ENCODE assay signal across 8 cellular contexts in the genomic region with DNA sequence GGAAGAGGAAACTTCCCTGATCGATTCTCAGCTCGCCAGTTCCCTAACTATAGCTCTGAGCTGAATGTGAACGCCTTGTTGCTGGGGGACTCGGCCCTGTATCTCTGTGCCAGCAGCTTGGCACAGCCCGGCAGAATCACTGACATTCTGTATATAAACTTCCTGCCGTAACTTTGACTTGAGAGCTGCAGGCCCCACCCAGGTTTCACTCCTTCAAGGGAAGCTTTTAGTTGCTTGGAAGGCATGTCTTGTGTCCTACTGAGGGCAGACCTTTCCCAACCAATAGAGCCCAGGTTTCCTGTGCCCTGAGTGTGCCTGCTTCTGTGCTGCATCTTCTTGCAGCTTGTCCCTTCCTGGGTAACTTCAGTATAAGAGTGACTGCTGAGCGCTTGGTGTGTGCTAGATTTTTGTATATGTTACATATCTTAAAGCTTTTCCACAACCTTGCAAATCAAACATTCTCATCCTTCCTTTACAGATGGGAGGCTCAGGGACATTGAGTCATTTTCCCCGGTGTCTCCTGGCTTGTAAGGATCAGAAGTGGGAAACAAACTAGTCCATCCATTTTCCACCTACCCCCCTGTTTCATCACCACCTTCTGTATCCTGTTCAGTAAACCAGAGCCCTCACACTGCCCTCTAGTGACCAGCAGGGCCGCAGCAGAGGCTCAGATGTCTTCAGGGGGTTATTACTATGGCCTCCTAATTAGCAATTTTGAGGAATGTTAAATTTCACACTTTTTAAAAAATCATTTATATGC.
A peak's percentile ranks its signal among the peaks of the same experiment; 100 is the strongest.
DNase-seq lines count a peak whose midpoint lies in the region; ATAC-seq and TF ChIP-seq lines count a peak whose summit lies in the region.

No MANE protein-coding gene starts in this region.

- H3K36me3 ChIP-seq in OCI-LY7 (ENCODE audit: insufficient read depth, low read length) (no peaks in the 10 kb centered on the region), gastroesophageal sphincter (no peaks in the 10 kb centered on the region)

- TF ChIP-seq POLR2A in gastroesophageal sphincter (IDR thresholded peaks at IDR 0.05), result no peak

- H3K27me3 Mint-ChIP-seq in activated T-helper 17 cell treated with anti-CD3 and anti-CD28 coated beads, Interleukin-2, amount 50 U/mL, for 72 hours, result no peaks in the 10 kb centered on the region

- no peak overlapping the region for H3K4me3 ChIP-seq in OCI-LY7 (ENCODE audit: low read depth, low read length, poor library complexity, severe bottlenecking)
- H3K4me3 ChIP-seq in gastroesophageal sphincter, result no peak overlapping the region

- no peaks in the 10 kb centered on the region for H3K79me2 ChIP-seq in OCI-LY7 (ENCODE audit: insufficient read depth, low read depth, low read length)

- H3K4me1 Mint-ChIP-seq in activated T-helper 17 cell treated with anti-CD3 and anti-CD28 coated beads, Interleukin-2, amount 50 U/mL, for 72 hours, result peaks cover 21% of the 10 kb centered on the region

- no peaks in the 10 kb centered on the region for H3K9me3 Mint-ChIP-seq in activated T-helper 17 cell treated with anti-CD3 and anti-CD28 coated beads, Interleukin-2, amount 50 U/mL, for 72 hours

- CTCF ChIA-PET in OCI-LY7 (lab: Charles Lee; ENCODE audit: unreplicated experiment), result interaction anchor here (0.6 to 1.2 kb wide), 3 partner anchors 20 to 28 kb away, joined by 3 read pairs; no protein-coding TSS in a partner anchor

- no peak overlapping the region for H3K4me2 ChIP-seq in OCI-LY7 (ENCODE audit: low read length)

- WGBS in gastroesophageal sphincter (ENCODE audit: low coverage in 1 of 2), 2 donors, result 36 to 42% methylated on average over 3 to 4 of the region's 9 CpGs

- peak; percentile 37 for DNase-seq in A172 (ENCODE audit: low spot score)
- peak; percentile 28 for DNase-seq in GM10266 (ENCODE audit: extremely low spot score)
- DNase-seq in OCI-LY7 (ENCODE audit: low spot score), result peak; percentile 65
- DNase-seq in sciatic nerve (ENCODE audit: low spot score), result peak; percentile 71
- no peak for DNase-seq in omental fat pad (ENCODE audit: low spot score)

- H3K27ac ChIP-seq in OCI-LY7 (ENCODE audit: low read depth, low read length, poor library complexity, severe bottlenecking) (no peak overlapping the region), gastroesophageal sphincter (no peak overlapping the region)

- H3K4me1 ChIP-seq in OCI-LY7 (ENCODE audit: insufficient read depth, low read length, poor library complexity, severe bottlenecking) (peaks cover 17% of the 10 kb centered on the region), gastroesophageal sphincter (peaks cover 0 to 8% (median 0%) of the 10 kb centered on the region in 3 donors)

- peak overlapping the region; percentile 31 for H3K27ac Mint-ChIP-seq in activated T-helper 17 cell treated with anti-CD3 and anti-CD28 coated beads, Interleukin-2, amount 50 U/mL, for 72 hours

- no peak for TF ChIP-seq EP300 in gastroesophageal sphincter (IDR thresholded peaks at IDR 0.05)

- intact Hi-C loops in OCI-LY7 (cut with micrococcal nuclease; ENCODE audit: unreplicated experiment), result no loop called here
- intact Hi-C loops in sciatic nerve (cut with DNase I), result no loop called here

- POLR2A ChIA-PET in OCI-LY7 (lab: Charles Lee), result interaction anchor here (0.6 to 1.7 kb wide), 4 partner anchors 10 to 76 kb away, joined by 3 to 5 read pairs (median 4); no protein-coding TSS in a partner anchor

- H3K27me3 ChIP-seq in gastroesophageal sphincter, result peaks cover 5% of the 10 kb centered on the region

- peak overlapping the region; percentile 89 for H2AFZ ChIP-seq in OCI-LY7 (ENCODE audit: low read length)

- no TSS peak for BruUV-seq in OCI-LY7 (replicated peaks; lab: Mats Ljungman, UMichigan)

- peak; percentile 71 for ATAC-seq in HG02798 (IDR thresholded peaks at IDR 0.05; ENCODE audit: poor library complexity, unreplicated experiment)
- ATAC-seq in activated T-helper 17 cell treated with anti-CD3 and anti-CD28 coated beads, Interleukin-2, amount 50 U/mL, for 72 hours (replicated peaks), result peak; percentile 86
- peak; percentile 65 for ATAC-seq in gastroesophageal sphincter
- peak; percentile 65 for ATAC-seq in sciatic nerve
- no peak for ATAC-seq in omental fat pad (ENCODE audit: low FRiP score)

- no peaks in the 10 kb centered on the region for H4K20me1 ChIP-seq in OCI-LY7 (ENCODE audit: insufficient read depth, low read length)

- peak overlapping the region; percentile 71 for H3K4me3 Mint-ChIP-seq in activated T-helper 17 cell treated with anti-CD3 and anti-CD28 coated beads, Interleukin-2, amount 50 U/mL, for 72 hours

- no peaks in the 10 kb centered on the region for H3K9me2 ChIP-seq in OCI-LY7 (ENCODE audit: insufficient read depth, low read length)

- H3K9me3 ChIP-seq in OCI-LY7 (ENCODE audit: low read length) (no peaks in the 10 kb centered on the region), gastroesophageal sphincter (no peaks in the 10 kb centered on the region)

- TF ChIP-seq CTCF in GM10266 (IDR thresholded peaks at IDR 0.05; ENCODE audit: control insufficient read depth, insufficient read depth, low read depth, missing control alignments) (peak; percentile 82), OCI-LY7 (conservative IDR thresholded peaks at IDR 0.05; ENCODE audit: low read length) (peak; percentile 94), gastroesophageal sphincter (IDR thresholded peaks at IDR 0.05) (peak in 3 of 4 experiments; percentile 14 to 59 (median 30)), omental fat pad (IDR thresholded peaks at IDR 0.05) (no peak)

- H3K36me3 Mint-ChIP-seq in activated T-helper 17 cell treated with anti-CD3 and anti-CD28 coated beads, Interleukin-2, amount 50 U/mL, for 72 hours (ENCODE audit: low read depth), result no peaks in the 10 kb centered on the region

Comparison
In these comparisons a context has a peak if more than half of its experiments do, and no peak if none do; other contexts are left out.
1. CTCF ChIP-seq: peak in GM10266 (single experiment), OCI-LY7 (single experiment) and gastroesophageal sphincter (3 of 4); none in omental fat pad (0 of 3).